28 cellular contexts compared by ENCODE assay signal in the genomic region with DNA sequence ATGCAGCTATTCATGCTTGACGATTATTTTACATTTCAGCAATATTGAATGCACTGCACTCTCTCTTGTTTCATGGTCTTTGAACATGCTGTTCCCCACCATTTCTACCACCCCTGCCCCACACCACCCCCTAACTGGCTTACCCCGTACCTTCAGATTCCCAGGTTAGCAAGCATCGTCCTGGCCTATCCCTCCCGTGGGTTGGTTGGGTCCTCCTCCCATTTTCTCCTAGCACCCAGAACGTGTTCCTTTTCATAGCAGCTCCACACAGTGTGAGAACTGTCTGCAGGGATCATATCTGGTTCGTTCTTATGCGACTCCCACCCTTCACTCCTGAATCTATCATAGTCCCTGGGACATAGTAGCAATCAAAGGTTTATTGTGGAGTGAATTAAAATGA. TPM values are rescaled to one million over a fixed set of nuclear protein-coding genes. Genes with fewer than 3 reads are reported as not detected.
"Had no signal": no experiment of that assay in that cellular context is flagged by ENCODE, and none has a peak within 500 bp of the region (broad histone marks: within the 10 kb centered on the region; RNA-seq: fewer than 3 reads in every experiment).

No MANE protein-coding gene starts in this region.

- H3K9me3 ChIP-seq: stomach, suprapubic skin, testis, thoracic aorta, thyroid gland, tibial artery, tibial nerve, transverse colon, upper lobe of left lung, upper lobe of right lung, uterus, vagina had no signal

- H3K4me1 Mint-ChIP-seq: stimulated activated effector memory CD8-positive, alpha-beta T cell treated with anti-CD3 and anti-CD28 coated beads, Interleukin-12 subunit alpha, Interleukin-12 subunit beta, amount 100 ng/mL, for 72 hours; stimulated activated memory B cell treated with anti-CD40 and anti-IgM and Interleukin-4, amounts not matched to agents 10 μg/mL and 1 μg/mL and 100 μg/mL, for 72 hours; stimulated activated naive B cell treated with anti-CD40 and anti-IgM and Interleukin-4, amounts not matched to agents 10 μg/mL and 1 μg/mL and 100 μg/mL, for 72 hours; stimulated activated naive CD8-positive, alpha-beta T cell treated with anti-CD3 and anti-CD28 coated beads, Interleukin-15, amount 100 ng/mL, for 72 hours had no signal

- H3K4me3 Mint-ChIP-seq: stimulated activated effector memory CD8-positive, alpha-beta T cell treated with anti-CD3 and anti-CD28 coated beads, Interleukin-12 subunit alpha, Interleukin-12 subunit beta, amount 100 ng/mL, for 72 hours; stimulated activated memory B cell treated with anti-CD40 and anti-IgM and Interleukin-4, amounts not matched to agents 10 μg/mL and 1 μg/mL and 100 μg/mL, for 72 hours; stimulated activated naive B cell treated with anti-CD40 and anti-IgM and Interleukin-4, amounts not matched to agents 10 μg/mL and 1 μg/mL and 100 μg/mL, for 72 hours; stimulated activated naive CD8-positive, alpha-beta T cell treated with anti-CD3 and anti-CD28 coated beads, Interleukin-15, amount 100 ng/mL, for 72 hours; stimulated activated naive CD8-positive, alpha-beta T cell treated with anti-CD3 and anti-CD28 coated beads, Interleukin-15, Interleukin-2, amounts not matched to agents 100 ng/mL and 50 ng/mL, for 24 hours; type B pancreatic cell had no signal

- H3K27me3 ChIP-seq: stomach, suprapubic skin, testis, thyroid gland, tibial artery, tibial nerve, transverse colon, upper lobe of left lung, upper lobe of right lung, uterus, vagina had no signal

- H3K36me3 ChIP-seq: stomach, suprapubic skin, thoracic aorta, thyroid gland, tibial artery, tibial nerve, transverse colon, upper lobe of left lung, upper lobe of right lung, uterus, vagina had no signal

- H3K36me3 Mint-ChIP-seq: stimulated activated effector memory CD8-positive, alpha-beta T cell treated with anti-CD3 and anti-CD28 coated beads, Interleukin-12 subunit alpha, Interleukin-12 subunit beta, amount 100 ng/mL, for 72 hours; stimulated activated memory B cell treated with anti-CD40 and anti-IgM and Interleukin-4, amounts not matched to agents 10 μg/mL and 1 μg/mL and 100 μg/mL, for 72 hours; stimulated activated naive B cell treated with anti-CD40 and anti-IgM and Interleukin-4, amounts not matched to agents 10 μg/mL and 1 μg/mL and 100 μg/mL, for 72 hours; type B pancreatic cell had no signal

- H3K9me3 Mint-ChIP-seq: stimulated activated effector memory CD8-positive, alpha-beta T cell treated with anti-CD3 and anti-CD28 coated beads, Interleukin-12 subunit alpha, Interleukin-12 subunit beta, amount 100 ng/mL, for 72 hours; stimulated activated memory B cell treated with anti-CD40 and anti-IgM and Interleukin-4, amounts not matched to agents 10 μg/mL and 1 μg/mL and 100 μg/mL, for 72 hours; stimulated activated naive CD8-positive, alpha-beta T cell treated with anti-CD3 and anti-CD28 coated beads, Interleukin-15, Interleukin-2, amounts not matched to agents 100 ng/mL and 50 ng/mL, for 24 hours; type B pancreatic cell had no signal

- ATAC-seq: stimulated activated effector memory CD8-positive, alpha-beta T cell treated with anti-CD3 and anti-CD28 coated beads, Interleukin-12 subunit alpha, Interleukin-12 subunit beta, amount 100 ng/mL, for 72 hours; stimulated activated memory B cell treated with anti-CD40 and anti-IgM and Interleukin-4, amounts not matched to agents 10 μg/mL and 1 μg/mL and 100 μg/mL, for 72 hours; stimulated activated naive B cell treated with anti-CD40 and anti-IgM and Interleukin-4, amounts not matched to agents 10 μg/mL and 1 μg/mL and 100 μg/mL, for 72 hours; stimulated activated naive CD8-positive, alpha-beta T cell treated with anti-CD3 and anti-CD28 coated beads, Interleukin-15, amount 100 ng/mL, for 72 hours had no signal

- H3K27ac ChIP-seq: stomach, suprapubic skin, testis, thoracic aorta, thyroid gland, tibial artery, tibial nerve, transverse colon, upper lobe of left lung, upper lobe of right lung, uterus, vagina had no signal

- H3K4me3 ChIP-seq: stomach, suprapubic skin, testis, thoracic aorta, thyroid gland, tibial artery, tibial nerve, transverse colon, upper lobe of left lung, upper lobe of right lung, uterus, vagina had no signal

- DNase-seq: stimulated activated CD4-positive, alpha-beta T cell treated with anti-CD3 and anti-CD28 coated beads, Interleukin-2, amount 100 ng/mL, for 24 hours; stimulated activated CD4-positive, alpha-beta T cell treated with anti-CD3 and anti-CD28 coated beads, Interleukin-2, amount 100 ng/mL, for 48 hours; stimulated activated CD4-positive, alpha-beta T cell treated with anti-CD3 and anti-CD28 coated beads, Interleukin-4, amount 100 ng/mL, for 1 hour; stimulated activated CD4-positive, alpha-beta T cell treated with anti-CD3 and anti-CD28 coated beads, Interleukin-4, amount 100 ng/mL, for 24 hours; stimulated activated CD4-positive, alpha-beta T cell treated with anti-CD3 and anti-CD28 coated beads, Interleukin-4, amount 100 ng/mL, for 4 hours; stimulated activated CD8-positive, alpha-beta memory T cell treated with anti-CD3 and anti-CD28 coated beads, Interleukin-4, amount 100 ng/mL, for 48 hours; stimulated activated naive B cell treated with anti-CD40 and anti-IgM and Interleukin-4, amounts not matched to agents 10 μg/mL and 1 μg/mL and 100 μg/mL, for 72 hours; stimulated activated naive CD4-positive, alpha-beta T cell; stimulated activated naive CD4-positive, alpha-beta T cell treated with Interleukin-2 at 50 U/mL for 16 hours; stimulated activated naive CD8-positive, alpha-beta T cell treated with anti-CD3 and anti-CD28 coated beads, Interleukin-15, amount 100 ng/mL, for 72 hours; stomach; testis; thyroid gland; tibial artery; transverse colon; trophoblast cell; upper lobe of left lung; upper lobe of right lung; uterus had no signal

- H3K27ac Mint-ChIP-seq: stimulated activated effector memory CD8-positive, alpha-beta T cell treated with anti-CD3 and anti-CD28 coated beads, Interleukin-12 subunit alpha, Interleukin-12 subunit beta, amount 100 ng/mL, for 72 hours; stimulated activated memory B cell treated with anti-CD40 and anti-IgM and Interleukin-4, amounts not matched to agents 10 μg/mL and 1 μg/mL and 100 μg/mL, for 72 hours; stimulated activated naive B cell treated with anti-CD40 and anti-IgM and Interleukin-4, amounts not matched to agents 10 μg/mL and 1 μg/mL and 100 μg/mL, for 72 hours; stimulated activated naive CD8-positive, alpha-beta T cell treated with anti-CD3 and anti-CD28 coated beads, Interleukin-15, amount 100 ng/mL, for 72 hours; stimulated activated naive CD8-positive, alpha-beta T cell treated with anti-CD3 and anti-CD28 coated beads, Interleukin-15, Interleukin-2, amounts not matched to agents 100 ng/mL and 50 ng/mL, for 24 hours; type B pancreatic cell had no signal

- H3K27me3 Mint-ChIP-seq: stimulated activated memory B cell treated with anti-CD40 and anti-IgM and Interleukin-4, amounts not matched to agents 10 μg/mL and 1 μg/mL and 100 μg/mL, for 72 hours; stimulated activated naive CD8-positive, alpha-beta T cell treated with anti-CD3 and anti-CD28 coated beads, Interleukin-15, Interleukin-2, amounts not matched to agents 100 ng/mL and 50 ng/mL, for 24 hours had no signal

- H3K4me1 ChIP-seq: stomach, suprapubic skin, testis, thyroid gland, tibial artery, tibial nerve, transverse colon, upper lobe of left lung, upper lobe of right lung, uterus, vagina had no signal

RNA-seq across cellular contexts. Expression of gene C10orf90, which starts 48.7 kb away (rescaled TPM):
- total RNA-seq: stomach, thoracic aorta, tibial nerve, transverse colon, upper lobe of right lung, ureter, vagina had no signal
